Comparison of ENCODE assay signal across 8 cellular contexts in the genomic region with DNA sequence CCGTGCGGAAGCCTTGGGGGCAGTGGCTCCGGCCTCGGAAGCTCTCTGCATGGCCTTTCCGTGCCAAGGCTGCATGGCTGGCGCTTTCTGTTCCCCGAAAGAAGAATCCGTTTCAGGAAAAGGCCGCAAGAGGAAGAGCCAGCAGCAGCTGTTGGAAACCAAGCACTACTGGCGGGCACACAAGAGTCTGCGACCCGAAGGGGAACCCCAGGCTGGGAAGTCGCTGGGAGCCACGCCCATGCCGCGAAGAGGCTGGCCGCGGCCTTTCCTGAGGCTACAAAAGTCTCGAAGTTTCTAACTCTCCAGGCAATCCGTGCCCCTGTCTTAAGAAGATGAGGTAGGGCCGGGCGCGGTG. TPM values are rescaled to one million over a fixed set of nuclear protein-coding genes. Genes with fewer than 3 reads are reported as not detected.
DNase-seq lines count a peak whose midpoint lies in the region; ATAC-seq lines count a peak whose summit lies in the region.

A gene (minus strand): TSS at position 191 of the 355 bp plus-strand sequence. CDS start 116 bp downstream, at position 75.

- H3K36me3 Mint-ChIP-seq in memory B cell = peaks cover 6% of the 10 kb centered on the region

- ATAC-seq in GM21717 (IDR thresholded peaks at IDR 0.05; ENCODE audit: unreplicated experiment) (peak; percentile 75), memory B cell (ENCODE audit: low read depth) (peak; percentile 85)

- no peaks in the 10 kb centered on the region for H3K9me3 Mint-ChIP-seq in memory B cell

- H3K27ac Mint-ChIP-seq in memory B cell = peak within 1 kb of the TSS; percentile 79

- H3K4me3 Mint-ChIP-seq in memory B cell = peak within 1 kb of the TSS; percentile 93

- DNase-seq in Daoy (ENCODE audit: low read depth) (peak; percentile 88), LHCN-M2 (ENCODE audit: low read depth) (peak; percentile 88), ecto neural progenitor cell (ENCODE audit: low spot score) (peak; percentile 47), memory B cell (ENCODE audit: low spot score in 2 of 2) (peak; percentile 67 to 72), occipital lobe (lab: John Stamatoyannopoulos, UW) (no peak)
- peak; percentile 72 to 74 for DNase-seq in activated CD4-positive, alpha-beta T cell treated with anti-CD3 and anti-CD28 coated beads, Interleukin-2, amount 50 U/mL, for 4 hours
- DNase-seq in stimulated activated CD8-positive, alpha-beta memory T cell treated with anti-CD3 and anti-CD28 coated beads, Interleukin-15, amount 100 ng/mL, for 24 hours (ENCODE audit: low read depth) = peak; percentile 40

- H3K27me3 Mint-ChIP-seq in memory B cell = no peaks in the 10 kb centered on the region

- peaks cover 17% of the 10 kb centered on the region for H3K4me1 Mint-ChIP-seq in memory B cell

RNA-seq across cellular contexts. Expression of the gene that starts here (rescaled TPM):
- total RNA-seq in Daoy (2014; rRNA removed; shearing (Covaris generic)) = 37.3 and 46.2 TPM in 2 replicates
- 15.0 and 16.7 TPM in 2 replicates for total RNA-seq in LHCN-M2 (2014; rRNA removed)
- polyA plus RNA-seq in LHCN-M2 (2012) = 2.2 TPM
- total RNA-seq in occipital lobe = 1.2 TPM
